Comparison of ENCODE assay signal across 1 cellular context in the genomic region with DNA sequence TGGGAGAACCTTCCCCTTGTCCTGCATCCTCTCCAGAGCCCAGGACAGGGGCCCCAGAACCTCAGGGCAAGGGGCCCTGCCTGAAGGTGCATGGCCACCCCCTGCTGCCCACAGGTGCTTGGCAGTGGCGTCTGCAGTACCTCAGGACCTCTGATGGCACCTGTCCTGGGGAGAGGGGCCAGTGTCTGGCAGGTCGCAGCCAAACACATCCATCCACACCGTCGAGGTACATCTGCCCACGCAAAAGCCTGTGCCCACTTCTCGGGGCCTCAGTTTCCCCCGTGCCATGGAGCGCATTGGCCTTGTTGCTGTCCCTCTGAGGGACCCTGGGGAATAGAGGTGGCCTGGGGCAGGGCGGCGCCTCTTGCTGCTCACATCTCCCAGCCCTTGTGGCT.
A peak's percentile ranks its signal among the peaks of the same experiment; 100 is the strongest.
TF ChIP-seq lines count a peak whose summit lies in the region.

No MANE protein-coding gene starts in this region.

TF ChIP-seq in K562, 482 proteins besides CTCF, POLR2A, EP300 and RAD21:
- no peak for TF ChIP-seq TEAD4 (IDR thresholded peaks at IDR 0.05; ENCODE audit: low read length)
- TF ChIP-seq TEAD4 (CRISPR knock-in tag; IDR thresholded peaks at IDR 0.05; ENCODE audit: borderline replicate concordance) = no peak
- TF ChIP-seq RBBP5 (IDR thresholded peaks at IDR 0.05; ENCODE audit: borderline replicate concordance, insufficient read depth, low read length, poor library complexity, severe bottlenecking) = peak; percentile 23
